17 cellular contexts compared by ENCODE assay signal in the genomic region with DNA sequence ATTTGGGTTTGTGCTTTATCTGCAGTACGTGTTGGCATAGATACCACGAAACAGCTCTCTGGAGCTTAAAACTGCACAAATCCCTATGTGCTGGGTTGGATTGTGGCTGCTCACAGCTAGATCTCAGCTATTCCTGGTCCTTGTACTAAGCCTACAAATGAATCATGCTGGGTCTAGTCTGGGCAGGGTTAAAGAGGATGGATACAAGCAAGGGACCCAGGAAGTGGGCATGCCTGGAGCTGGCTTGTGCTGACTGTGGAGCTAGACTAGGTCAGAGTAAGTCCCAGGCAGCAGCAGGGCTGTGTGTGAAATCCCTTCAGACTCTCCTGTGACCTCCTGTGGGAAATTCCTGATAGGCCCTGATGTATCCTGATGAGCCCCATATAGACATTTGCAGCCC. TPM values are rescaled to one million over a fixed set of nuclear protein-coding genes. Genes with fewer than 3 reads are reported as not detected.
DNase-seq lines count a peak whose midpoint lies in the region; ATAC-seq and TF ChIP-seq lines count a peak whose summit lies in the region.
"Had no signal": no experiment of that assay in that cellular context is flagged by ENCODE, and none has a peak within 500 bp of the region (broad histone marks: within the 10 kb centered on the region; RNA-seq: fewer than 3 reads in every experiment).

No MANE protein-coding gene starts in this region.

- H3K27ac ChIP-seq in epithelial cell of prostate (peak overlapping the region; percentile 81), skin epidermis (peak overlapping the region in 17 of 21 experiments; percentile 51 to 79 (median 67)), OCI-LY7 (ENCODE audit: low read depth, low read length, poor library complexity, severe bottlenecking) (no peak overlapping the region)
- H3K27ac ChIP-seq: KMS-11 had no signal

- POLR2A ChIA-PET in OCI-LY7 (lab: Charles Lee) = interaction anchor here (0.6 to 1.0 kb wide), 2 partner anchors 15 to 244 kb away, joined by 3 read pairs; no protein-coding TSS in a partner anchor

- H3K36me3 ChIP-seq in MG63 (no peaks in the 10 kb centered on the region), OCI-LY7 (ENCODE audit: insufficient read depth, low read length) (peaks cover 8% of the 10 kb centered on the region)

- peaks cover 20% of the 10 kb centered on the region for H3K4me1 ChIP-seq in OCI-LY7 (ENCODE audit: insufficient read depth, low read length, poor library complexity, severe bottlenecking)

- H4K20me1 ChIP-seq in OCI-LY7 (ENCODE audit: insufficient read depth, low read length) = no peaks in the 10 kb centered on the region

- no peak overlapping the region for H3K4me3 Mint-ChIP-seq in activated naive CD8-positive, alpha-beta T cell treated with anti-CD3 and anti-CD28 coated beads, Interleukin-2, amount 50 U/mL, for 24 hours

- no peaks in the 10 kb centered on the region for H3K27me3 ChIP-seq in MG63

- H3K9me3 ChIP-seq in MG63 (no peaks in the 10 kb centered on the region), OCI-LY7 (ENCODE audit: low read length) (no peaks in the 10 kb centered on the region)

- intact Hi-C loops in OCI-LY7 (cut with micrococcal nuclease; ENCODE audit: unreplicated experiment) = loop anchor here (5.0 kb wide), 3 partner anchors 127 to 717 kb away; a partner anchor contains a TSS

- H3K4me2 ChIP-seq in OCI-LY7 (ENCODE audit: low read length) = no peak overlapping the region
- H3K4me2 ChIP-seq: KMS-11 had no signal

- H3K27me3 Mint-ChIP-seq in activated naive CD8-positive, alpha-beta T cell treated with anti-CD3 and anti-CD28 coated beads, Interleukin-2, amount 50 U/mL, for 24 hours = peaks cover 62% of the 10 kb centered on the region

- BruUV-seq in OCI-LY7 (replicated peaks; lab: Mats Ljungman, UMichigan) = no TSS peak

- H3K79me2 ChIP-seq in OCI-LY7 (ENCODE audit: insufficient read depth, low read depth, low read length) = peaks cover 11% of the 10 kb centered on the region

- H3K9me3 Mint-ChIP-seq in activated naive CD8-positive, alpha-beta T cell treated with anti-CD3 and anti-CD28 coated beads, Interleukin-2, amount 50 U/mL, for 24 hours = peaks cover 4% of the 10 kb centered on the region

- H3K4me1 Mint-ChIP-seq in activated naive CD8-positive, alpha-beta T cell treated with anti-CD3 and anti-CD28 coated beads, Interleukin-2, amount 50 U/mL, for 24 hours = peaks cover 13% of the 10 kb centered on the region

- H3K27ac Mint-ChIP-seq in activated naive CD8-positive, alpha-beta T cell treated with anti-CD3 and anti-CD28 coated beads, Interleukin-2, amount 50 U/mL, for 24 hours = no peak overlapping the region

- peaks cover 3% of the 10 kb centered on the region for H3K36me3 Mint-ChIP-seq in activated naive CD8-positive, alpha-beta T cell treated with anti-CD3 and anti-CD28 coated beads, Interleukin-2, amount 50 U/mL, for 24 hours (ENCODE audit: low read depth)

- H2AFZ ChIP-seq in OCI-LY7 (ENCODE audit: low read length) = no peak overlapping the region

- ATAC-seq in HG03108 (IDR thresholded peaks at IDR 0.05; ENCODE audit: unreplicated experiment) = no peak
- no peak for ATAC-seq in activated naive CD8-positive, alpha-beta T cell treated with anti-CD3 and anti-CD28 coated beads, Interleukin-2, amount 50 U/mL, for 24 hours
- ATAC-seq: right cardiac atrium had no signal

- CTCF ChIA-PET in OCI-LY7 (lab: Charles Lee; ENCODE audit: unreplicated experiment) = interaction anchor here (1.1 kb wide), 1 partner anchor 167 kb away, joined by 3 read pairs; no protein-coding TSS in a partner anchor

- H3K4me3 ChIP-seq in MG63 (no peak overlapping the region), skin epidermis (no peak overlapping the region), OCI-LY7 (ENCODE audit: low read depth, low read length, poor library complexity, severe bottlenecking) (no peak overlapping the region)

- peak; percentile 28 for DNase-seq in DMS53 treated with DMSO at 0.1 percent for 48 hours (lab: John Stamatoyannopoulos, UW; ENCODE audit: unreplicated experiment)
- DNase-seq in MG63 = peak; percentile 20
- DNase-seq in epithelial cell of prostate (ENCODE audit: low read depth, low spot score) = peak; percentile 79
- no peak for DNase-seq in OCI-LY7 (ENCODE audit: low spot score)
- DNase-seq in activated naive CD8-positive, alpha-beta T cell treated with anti-CD3 and anti-CD28 coated beads, Interleukin-2, amount 50 U/mL, for 24 hours = no peak
- DNase-seq: activated effector memory CD4-positive, alpha-beta T cell treated with Interleukin-2 at 50 U/mL for 16 hours; caudate nucleus; hippocampal formation; midbrain; NCI-H187; NCI-H446 treated with DMSO at 0.1 percent for 48 hours; right cardiac atrium; stimulated activated CD4-positive, alpha-beta T cell treated with anti-CD3 and anti-CD28 coated beads, Interleukin-1b, Interleukin-23, amount 100 ng/mL, for 48 hours; T-helper 9 cell had no signal

- no peak for TF ChIP-seq CTCF in OCI-LY7 (conservative IDR thresholded peaks at IDR 0.05; ENCODE audit: low read length)

- H3K9me2 ChIP-seq in OCI-LY7 (ENCODE audit: insufficient read depth, low read length) = no peaks in the 10 kb centered on the region

RNA-seq across cellular contexts. Expression of a gene that starts 3.9 kb away (rescaled TPM):
- 1.9 TPM in 2 replicates for total RNA-seq in MG63 (2014; rRNA removed; shearing (Covaris generic); ENCODE audit: low replicate concordance)
- total RNA-seq in OCI-LY7 (2014; rRNA removed; shearing (Covaris generic)) = 29.3 and 46.0 TPM in 2 replicates
- 55.7 and 75.2 TPM in 2 replicates for total RNA-seq in OCI-LY7 (2022)

RNA-seq across cellular contexts. Expression of a gene that starts 42.8 kb away (rescaled TPM):
- total RNA-seq in MG63 (2014; rRNA removed; shearing (Covaris generic); ENCODE audit: low replicate concordance) = not detected in 2 replicates
- not detected in 2 replicates for total RNA-seq in OCI-LY7 (2014; rRNA removed; shearing (Covaris generic))
- not detected in 2 replicates for total RNA-seq in OCI-LY7 (2022)

Comparison
In these comparisons a context has a peak if more than half of its experiments do, and no peak if none do; other contexts are left out.
1. DNase-seq: peak in DMS53 treated with DMSO at 0.1 percent for 48 hours (single experiment), MG63 (single experiment) and epithelial cell of prostate (single experiment); none in OCI-LY7 (single experiment) and activated naive CD8-positive, alpha-beta T cell treated with anti-CD3 and anti-CD28 coated beads, Interleukin-2, amount 50 U/mL, for 24 hours (single experiment).
2. RNA of a gene that starts 3.9 kb away (total RNA-seq): 29.3 to 75.2 TPM in OCI-LY7; 1.9 TPM in MG63; every median in the first group is over 10 times any median in the second.